In genomic region chr10:103693070-103693811, GRCh38 we compare ENCODE assay signal across 8 cellular contexts.
DNase-seq lines count a peak whose midpoint lies in the region; TF ChIP-seq lines count a peak whose summit lies in the region.

No MANE protein-coding gene starts in this region.

- no peaks in the 10 kb centered on the region for H3K36me3 ChIP-seq in KOPT-K1 (ENCODE audit: insufficient read depth, low read length)

- TF ChIP-seq CTCF in CD14-positive monocyte (IDR thresholded peaks at IDR 0.05), result no peak

- no peaks in the 10 kb centered on the region for H3K9me3 ChIP-seq in KOPT-K1 (ENCODE audit: insufficient read depth, low read length, poor library complexity, severe bottlenecking)
- H3K9me3 ChIP-seq in iPS-18c (ENCODE audit: control insufficient read depth, insufficient read depth, low read length), result no peaks in the 10 kb centered on the region

- H3K4me3 Mint-ChIP-seq in CD14-positive monocyte, result peak overlapping the region; percentile 64 to 91

- H3K9me3 Mint-ChIP-seq in CD14-positive monocyte, result peaks cover 0 to 9% (median 0%) of the 10 kb centered on the region in 7 donors

- H3K27me3 Mint-ChIP-seq in CD14-positive monocyte (ENCODE audit: low read depth in 3 of 3), result peaks cover 46 to 52% (median 51%) of the 10 kb centered on the region in 3 donors

- DNase-seq in CD14-positive monocyte (ENCODE audit: low spot score) (no peak), GM19238 (ENCODE audit: insufficient read length, low spot score) (peak; percentile 63), substantia nigra (lab: John Stamatoyannopoulos, UW) (peak in 24 of 49 donors; percentile 12 to 88 (median 36)), RKO (ENCODE audit: low spot score) (no peak), HK-2 (ENCODE audit: unreplicated experiment) (no peak)
- peak; percentile 37 for DNase-seq in activated naive CD4-positive, alpha-beta T cell treated with anti-CD3 and anti-CD28 coated beads, Interleukin-2, amount 50 U/mL, for 16 hours

- H3K27ac Mint-ChIP-seq in CD14-positive monocyte, result peak overlapping the region in 1 of 7 donors; percentile 3

- H3K4me1 Mint-ChIP-seq in CD14-positive monocyte, result peaks cover 19% of the 10 kb centered on the region

- H3K27ac ChIP-seq in KOPT-K1 (ENCODE audit: low read depth, low read length, poor library complexity, severe bottlenecking) (peak overlapping the region; percentile 8), substantia nigra (ENCODE audit: low read depth, low read length, poor library complexity, severe bottlenecking) (peak overlapping the region; percentile 87)

- peak overlapping the region; percentile 49 for H3K4me3 ChIP-seq in iPS-18c (ENCODE audit: insufficient read depth, low read depth, low read length)

- peaks cover 2% of the 10 kb centered on the region in 2 donors for H3K36me3 Mint-ChIP-seq in CD14-positive monocyte

- intact Hi-C loops in CD14-positive monocyte (cut with micrococcal nuclease), result no loop called here

Comparison
In these comparisons a context has a peak if more than half of its experiments do, and no peak if none do; other contexts are left out.
1. DNase-seq: peak in GM19238 (single experiment) and activated naive CD4-positive, alpha-beta T cell treated with anti-CD3 and anti-CD28 coated beads, Interleukin-2, amount 50 U/mL, for 16 hours (single experiment); none in CD14-positive monocyte (single experiment), RKO (single experiment) and HK-2 (single experiment).